Comparison of ENCODE assay signal across 21 cellular contexts in the genomic region with DNA sequence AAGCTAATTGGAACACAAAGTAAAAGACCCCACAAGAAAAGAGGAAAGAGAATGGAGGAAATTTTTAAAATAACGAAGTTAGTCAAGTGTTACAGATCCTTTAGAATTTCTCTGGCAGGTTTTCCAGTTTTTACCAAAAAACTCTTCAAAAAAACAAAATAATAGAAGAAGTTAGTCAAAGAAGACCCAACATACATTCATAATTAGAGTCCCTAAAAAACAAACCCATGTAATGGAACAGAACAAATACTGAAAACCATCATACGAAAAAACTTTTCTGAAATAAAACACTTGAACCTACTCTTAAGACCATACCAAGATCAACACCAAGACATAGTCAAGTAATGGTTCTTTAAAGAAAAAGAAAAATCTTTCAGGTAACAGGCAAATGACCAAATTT. TPM values are rescaled to one million over a fixed set of nuclear protein-coding genes. Genes with fewer than 3 reads are reported as not detected.
DNase-seq lines count a peak whose midpoint lies in the region; ATAC-seq and TF ChIP-seq lines count a peak whose summit lies in the region.
"Had no signal": no experiment of that assay in that cellular context is flagged by ENCODE, and none has a peak within 500 bp of the region (broad histone marks: within the 10 kb centered on the region; RNA-seq: fewer than 3 reads in every experiment).

No MANE protein-coding gene starts in this region.

- H3K36me3 ChIP-seq in A673 (ENCODE audit: insufficient read depth, low read length, poor library complexity, severe bottlenecking), result peaks cover 9% of the 10 kb centered on the region

- no TSS peak for BruUV-seq in A673 (replicated peaks; lab: Mats Ljungman, UMichigan)

- no peak for ATAC-seq in natural killer cell
- ATAC-seq in natural killer cell treated with Interleukin-12 subunit alpha and Interleukin-12 subunit beta and Interleukin-15 and Interleukin-18, amount 100 ng/mL, for 72 hours, result no peak
- no peak for ATAC-seq in naive thymus-derived CD8-positive, alpha-beta T cell
- ATAC-seq: GM12878 had no signal

- H3K27me3 Mint-ChIP-seq in T-helper 1 cell treated with Interleukin-12 subunit alpha and Interleukin-12 subunit beta and Interleukin-4 antibody, amounts not matched to agents 30 μg/mL and 1 μg/mL, for 36 hours (ENCODE audit: low read depth), result no peaks in the 10 kb centered on the region
- H3K27me3 Mint-ChIP-seq in natural killer cell (ENCODE audit: low read depth in 2 of 2) (no peaks in the 10 kb centered on the region), chondrocyte (ENCODE audit: low read depth) (no peaks in the 10 kb centered on the region)
- H3K27me3 Mint-ChIP-seq in natural killer cell treated with Interleukin-12 subunit alpha and Interleukin-12 subunit beta and Interleukin-15 and Interleukin-18, amount 100 ng/mL, for 72 hours, result no peaks in the 10 kb centered on the region
- no peaks in the 10 kb centered on the region for H3K27me3 Mint-ChIP-seq in activated naive CD8-positive, alpha-beta T cell treated with anti-CD3 and anti-CD28 coated beads for 36 hours
- H3K27me3 Mint-ChIP-seq in naive thymus-derived CD8-positive, alpha-beta T cell, result no peaks in the 10 kb centered on the region
- H3K27me3 Mint-ChIP-seq: B cell had no signal

- no peak for TF ChIP-seq CTCF in natural killer cell (IDR thresholded peaks at IDR 0.05)
- TF ChIP-seq CTCF in chondrocyte (IDR thresholded peaks at IDR 0.05), result no peak
- TF ChIP-seq CTCF in A673 (conservative IDR thresholded peaks at IDR 0.05; ENCODE audit: low read depth, low read length), result no peak

- CTCF ChIA-PET in A673 (lab: Charles Lee), result no interaction called here

- peaks cover 21% of the 10 kb centered on the region for H3K9me3 Mint-ChIP-seq in T-helper 1 cell treated with Interleukin-12 subunit alpha and Interleukin-12 subunit beta and Interleukin-4 antibody, amounts not matched to agents 30 μg/mL and 1 μg/mL, for 36 hours
- H3K9me3 Mint-ChIP-seq in natural killer cell (peaks cover 3% of the 10 kb centered on the region in 2 donors), chondrocyte (ENCODE audit: low read depth) (peaks cover 14% of the 10 kb centered on the region)
- peaks cover 5% of the 10 kb centered on the region for H3K9me3 Mint-ChIP-seq in natural killer cell treated with Interleukin-12 subunit alpha and Interleukin-12 subunit beta and Interleukin-15 and Interleukin-18, amount 100 ng/mL, for 72 hours
- H3K9me3 Mint-ChIP-seq in activated naive CD8-positive, alpha-beta T cell treated with anti-CD3 and anti-CD28 coated beads for 36 hours, result peaks cover 17% of the 10 kb centered on the region
- peaks cover 0 to 9% (median 5%) of the 10 kb centered on the region in 9 donors for H3K9me3 Mint-ChIP-seq in naive thymus-derived CD8-positive, alpha-beta T cell

- H3K9me3 ChIP-seq in A673 (ENCODE audit: low read depth, low read length, poor library complexity, severe bottlenecking), result peaks cover 20% of the 10 kb centered on the region

- peaks cover 4% of the 10 kb centered on the region for H3K4me1 ChIP-seq in A673 (ENCODE audit: insufficient read depth, low read length, poor library complexity, severe bottlenecking)

- POLR2A ChIA-PET in naive thymus-derived CD8-positive, alpha-beta T cell (lab: Charles Lee), result interaction anchor here (0.6 to 4.4 kb wide), 5 partner anchors 10 to 78 kb away, joined by 4 to 17 read pairs (median 5); a partner anchor contains a TSS
- POLR2A ChIA-PET in A673 (lab: Charles Lee; ENCODE audit: low non-redundant PET), result no interaction called here

- no peak overlapping the region for H3K4me3 Mint-ChIP-seq in T-helper 1 cell treated with Interleukin-12 subunit alpha and Interleukin-12 subunit beta and Interleukin-4 antibody, amounts not matched to agents 30 μg/mL and 1 μg/mL, for 36 hours
- peak overlapping the region; percentile 55 for H3K4me3 Mint-ChIP-seq in natural killer cell
- no peak overlapping the region for H3K4me3 Mint-ChIP-seq in natural killer cell treated with Interleukin-12 subunit alpha and Interleukin-12 subunit beta and Interleukin-15 and Interleukin-18, amount 100 ng/mL, for 72 hours
- no peak overlapping the region for H3K4me3 Mint-ChIP-seq in activated naive CD8-positive, alpha-beta T cell treated with anti-CD3 and anti-CD28 coated beads for 36 hours
- H3K4me3 Mint-ChIP-seq in naive thymus-derived CD8-positive, alpha-beta T cell, result peak overlapping the region in 3 of 10 donors; percentile 15 to 68 (median 33)
- H3K4me3 Mint-ChIP-seq in chondrocyte (ENCODE audit: unreplicated experiment), result no peak overlapping the region
- H3K4me3 Mint-ChIP-seq: B cell had no signal

- no peak overlapping the region for H3K4me3 ChIP-seq in A673 (ENCODE audit: low read depth, low read length, poor library complexity, severe bottlenecking)
- H3K4me3 ChIP-seq: GM12878 had no signal

- H3K27ac ChIP-seq in A673 (ENCODE audit: low read depth, low read length, poor library complexity, severe bottlenecking), result no peak overlapping the region
- H3K27ac ChIP-seq: 22Rv1 had no signal

- no peak for DNase-seq in T-helper 1 cell
- no peak for DNase-seq in natural killer cell
- DNase-seq in natural killer cell treated with Interleukin-12 subunit alpha and Interleukin-12 subunit beta and Interleukin-15 and Interleukin-18, amount 100 ng/mL, for 72 hours (ENCODE audit: low spot score), result no peak
- DNase-seq in activated naive CD8-positive, alpha-beta T cell treated with anti-CD3 and anti-CD28 coated beads for 36 hours, result no peak
- no peak for DNase-seq in naive thymus-derived CD8-positive, alpha-beta T cell
- DNase-seq in chondrocyte (ENCODE audit: low spot score), result no peak
- DNase-seq in A673 (ENCODE audit: low spot score), result no peak
- DNase-seq: DMS53, EL, H7, NCI-H1417, NCI-H187, NCI-H2107, NCI-H510A treated with DMSO at 0.1 percent for 48 hours, NCI-H82, OCI-M1, SHP77 had no signal

- peaks cover 30% of the 10 kb centered on the region for H3K4me1 Mint-ChIP-seq in T-helper 1 cell treated with Interleukin-12 subunit alpha and Interleukin-12 subunit beta and Interleukin-4 antibody, amounts not matched to agents 30 μg/mL and 1 μg/mL, for 36 hours (ENCODE audit: low read depth)
- H3K4me1 Mint-ChIP-seq in natural killer cell (peaks cover 55 to 57% of the 10 kb centered on the region in 2 donors), chondrocyte (ENCODE audit: low read depth) (peaks cover 30% of the 10 kb centered on the region)
- peaks cover 38 to 46% of the 10 kb centered on the region in 2 donors for H3K4me1 Mint-ChIP-seq in natural killer cell treated with Interleukin-12 subunit alpha and Interleukin-12 subunit beta and Interleukin-15 and Interleukin-18, amount 100 ng/mL, for 72 hours (ENCODE audit: low read depth in 2 of 2)
- peaks cover 54% of the 10 kb centered on the region for H3K4me1 Mint-ChIP-seq in activated naive CD8-positive, alpha-beta T cell treated with anti-CD3 and anti-CD28 coated beads for 36 hours
- peaks cover 25 to 77% (median 59%) of the 10 kb centered on the region in 4 donors for H3K4me1 Mint-ChIP-seq in naive thymus-derived CD8-positive, alpha-beta T cell

- intact Hi-C loops in natural killer cell (cut with micrococcal nuclease), result no loop called here
- intact Hi-C loops in A673 (cut with micrococcal nuclease; ENCODE audit: unreplicated experiment), result no loop called here

- H3K36me3 Mint-ChIP-seq in T-helper 1 cell treated with Interleukin-12 subunit alpha and Interleukin-12 subunit beta and Interleukin-4 antibody, amounts not matched to agents 30 μg/mL and 1 μg/mL, for 36 hours (ENCODE audit: low read depth), result peaks cover 24% of the 10 kb centered on the region
- H3K36me3 Mint-ChIP-seq in natural killer cell (peaks cover 7% of the 10 kb centered on the region), chondrocyte (ENCODE audit: low read depth) (peaks cover 5% of the 10 kb centered on the region)
- peaks cover 14% of the 10 kb centered on the region for H3K36me3 Mint-ChIP-seq in natural killer cell treated with Interleukin-12 subunit alpha and Interleukin-12 subunit beta and Interleukin-15 and Interleukin-18, amount 100 ng/mL, for 72 hours
- H3K36me3 Mint-ChIP-seq in activated naive CD8-positive, alpha-beta T cell treated with anti-CD3 and anti-CD28 coated beads for 36 hours, result peaks cover 48% of the 10 kb centered on the region
- peaks cover 12 to 17% (median 17%) of the 10 kb centered on the region in 3 donors for H3K36me3 Mint-ChIP-seq in naive thymus-derived CD8-positive, alpha-beta T cell

- no peaks in the 10 kb centered on the region for H3K27me3 ChIP-seq in A673 (replicated peaks; ENCODE audit: insufficient read depth, low read depth, low read length, poor library complexity)

- H3K27ac Mint-ChIP-seq in T-helper 1 cell treated with Interleukin-12 subunit alpha and Interleukin-12 subunit beta and Interleukin-4 antibody, amounts not matched to agents 30 μg/mL and 1 μg/mL, for 36 hours, result peak overlapping the region; percentile 3
- H3K27ac Mint-ChIP-seq in natural killer cell (peak overlapping the region; percentile 91 to 93), chondrocyte (ENCODE audit: unreplicated experiment) (no peak overlapping the region)
- peak overlapping the region in 1 of 2 donors; percentile 81 for H3K27ac Mint-ChIP-seq in natural killer cell treated with Interleukin-12 subunit alpha and Interleukin-12 subunit beta and Interleukin-15 and Interleukin-18, amount 100 ng/mL, for 72 hours
- H3K27ac Mint-ChIP-seq in activated naive CD8-positive, alpha-beta T cell treated with anti-CD3 and anti-CD28 coated beads for 36 hours, result peak overlapping the region; percentile 56
- H3K27ac Mint-ChIP-seq in naive thymus-derived CD8-positive, alpha-beta T cell, result peak overlapping the region in 7 of 10 donors; percentile 6 to 89 (median 56)
- H3K27ac Mint-ChIP-seq: B cell had no signal

RNA-seq across cellular contexts. Expression of a gene that starts 31.6 kb away (rescaled TPM):
- total RNA-seq in natural killer cell (10 to 100 TPM; 52.2 to 62.5 (median 57.6) TPM), chondrocyte (53.0 to 72.0 TPM (median 71.8 TPM) in 3 replicates), A673 (2021) (57.4 and 58.2 TPM in 2 replicates)
- 10 to 100 TPM; 49.2 to 61.1 TPM for total RNA-seq in natural killer cell treated with Interleukin-12 subunit alpha and Interleukin-12 subunit beta and Interleukin-15 and Interleukin-18, amount 100 ng/mL, for 72 hours
- total RNA-seq in activated naive CD8-positive, alpha-beta T cell treated with anti-CD3 and anti-CD28 coated beads for 36 hours, result 10 to 100 TPM; 54.9 to 56.5 TPM
- total RNA-seq in naive thymus-derived CD8-positive, alpha-beta T cell, result 10 to 100 TPM; 50.4 to 57.2 TPM
- 1 to 10 TPM; 1.9 to 5.6 (median 3.9) TPM for polyA plus RNA-seq in naive thymus-derived CD8-positive, alpha-beta T cell
